22 cellular contexts compared by ENCODE assay signal in genomic region chr4:85508654-85509053, GRCh38.
"Had no signal": no experiment of that assay in that cellular context is flagged by ENCODE, and none has a peak within 500 bp of the region (broad histone marks: within the 10 kb centered on the region; RNA-seq: fewer than 3 reads in every experiment).

No MANE protein-coding gene starts in this region.

- H3K27ac ChIP-seq: heart right ventricle, left lung, parathyroid adenoma, upper lobe of right lung had no signal

- H3K9me3 ChIP-seq: left lung, upper lobe of right lung had no signal

- H3K4me1 ChIP-seq: parathyroid adenoma, upper lobe of right lung had no signal

- H3K79me2 ChIP-seq: parathyroid adenoma had no signal

- H3K4me2 ChIP-seq: smooth muscle cell had no signal

- H3K27me3 ChIP-seq: heart right ventricle, left lung, upper lobe of right lung had no signal

- H3K27me3 Mint-ChIP-seq: stimulated activated naive B cell treated with anti-CD40 and anti-IgM and Interleukin-4, amounts not matched to agents 10 μg/mL and 1 μg/mL and 100 μg/mL, for 72 hours had no signal

- H3K4me3 ChIP-seq: heart right ventricle, left lung, lung, smooth muscle cell, upper lobe of right lung had no signal

- FAIRE-seq: bronchial epithelial cell had no signal

- H3K4me3 Mint-ChIP-seq: activated T-cell treated with anti-CD3 and anti-CD28 coated beads, Interleukin-2, amount 50 U/mL, for 4 hours; stimulated activated naive B cell treated with anti-CD40 and anti-IgM and Interleukin-4, amounts not matched to agents 10 μg/mL and 1 μg/mL and 100 μg/mL, for 72 hours had no signal

- H3K36me3 ChIP-seq: left lung, upper lobe of right lung had no signal

- ATAC-seq: activated T-cell treated with anti-CD3 and anti-CD28 coated beads, Interleukin-2, amount 50 U/mL, for 4 hours; heart right ventricle; left lung; sciatic nerve; stimulated activated naive B cell treated with anti-CD40 and anti-IgM and Interleukin-4, amounts not matched to agents 10 μg/mL and 1 μg/mL and 100 μg/mL, for 72 hours; upper lobe of right lung had no signal

- H3K9ac ChIP-seq: parathyroid adenoma had no signal

- H3K27ac Mint-ChIP-seq: stimulated activated naive B cell treated with anti-CD40 and anti-IgM and Interleukin-4, amounts not matched to agents 10 μg/mL and 1 μg/mL and 100 μg/mL, for 72 hours had no signal

- H2AFZ ChIP-seq: parathyroid adenoma had no signal

- DNase-seq: activated CD4-positive, alpha-beta T cell treated with anti-CD3 and anti-CD28 coated beads for 1 hour; activated CD4-positive, alpha-beta T cell treated with anti-CD3 and anti-CD28 coated beads, Interleukin-2, amount 50 U/mL, for 1 hour; activated CD8-positive, alpha-beta memory T cell treated with anti-CD3 and anti-CD28 coated beads, Interleukin-2, amount 50 U/mL, for 4 hours; activated naive CD4-positive, alpha-beta T cell treated with Interleukin-2 at 50 U/mL for 16 hours; activated T-cell treated with anti-CD3 and anti-CD28 coated beads, Interleukin-2, amount 50 U/mL, for 4 hours; amygdala; cortex of kidney; foreskin fibroblast; heart right ventricle; left lung; nucleus accumbens; stimulated activated CD4-positive, alpha-beta T cell treated with anti-CD3 and anti-CD28 coated beads, Interleukin-2, amount 100 ng/mL, for 48 hours; stimulated activated CD8-positive, alpha-beta memory T cell treated with anti-CD3 and anti-CD28 coated beads, Interleukin-4, amount 100 ng/mL, for 48 hours; stimulated activated naive B cell treated with anti-CD40 and anti-IgM and Interleukin-4, amounts not matched to agents 10 μg/mL and 1 μg/mL and 100 μg/mL, for 72 hours; T-helper 1 cell; T-helper 9 cell; upper lobe of right lung had no signal
